ENCODE assay signal across 10 cellular contexts in the genomic region with DNA sequence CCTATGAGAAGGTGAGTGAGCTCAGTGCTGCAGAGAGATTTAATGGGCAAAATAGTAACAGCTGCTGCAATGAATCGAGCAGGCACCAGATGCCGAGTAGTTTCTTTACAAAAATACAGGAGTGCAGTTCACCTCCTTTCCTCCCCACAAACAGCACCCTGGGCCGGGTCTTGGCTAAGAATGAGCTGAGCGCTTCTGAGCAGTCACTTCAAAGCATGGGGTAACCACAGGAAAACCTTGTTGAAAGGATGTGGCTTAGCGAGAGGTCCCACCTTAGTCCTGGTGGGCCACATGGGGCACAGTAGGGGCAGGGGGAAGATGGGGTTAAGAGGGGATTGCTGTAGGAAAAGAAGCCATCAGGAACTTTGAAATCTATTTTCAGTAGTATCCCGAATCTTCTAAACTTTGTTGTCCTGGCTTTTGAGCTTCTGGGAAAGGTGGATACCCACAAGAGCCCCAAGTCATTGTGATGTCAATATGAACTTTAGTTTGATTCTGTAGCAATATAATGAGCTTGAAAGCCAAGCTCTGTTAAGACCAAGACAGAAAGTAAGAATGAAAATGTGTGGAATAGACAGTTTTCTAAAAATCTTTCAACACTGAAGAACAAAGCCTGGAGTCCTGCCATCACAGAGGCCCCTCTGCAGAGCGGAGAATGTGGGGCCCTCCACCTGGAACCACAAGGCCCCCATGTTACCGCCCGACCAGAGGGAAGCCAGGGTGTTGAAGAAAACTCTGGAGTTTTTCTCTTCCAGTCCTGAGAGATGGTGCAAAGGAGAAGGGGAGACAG.
DNase-seq lines count a peak whose midpoint lies in the region; ATAC-seq, FAIRE-seq and TF ChIP-seq lines count a peak whose summit lies in the region.
"Had no signal": no experiment of that assay in that cellular context is flagged by ENCODE, and none has a peak within 500 bp of the region (broad histone marks: within the 10 kb centered on the region; RNA-seq: fewer than 3 reads in every experiment).

No MANE protein-coding gene starts in this region.

- TF ChIP-seq CTCF in GM12878 (IDR thresholded peaks at IDR 0.05 in 2 of 3, conservative IDR thresholded peaks at IDR 0.05 in 1 of 3; ENCODE audit: control insufficient read depth in 2 of 3, extremely low read depth in 1 of 3, insufficient read depth in 1 of 3, low read depth in 3 of 3, low read length in 3 of 3) (no peak), GM13977 (IDR thresholded peaks at IDR 0.05; ENCODE audit: extremely low read depth, insufficient read depth, missing control alignments) (no peak)

- no peak overlapping the region for H3K4me2 ChIP-seq in GM12878 (ENCODE audit: control insufficient read depth, insufficient read depth)

- TF ChIP-seq EP300 in GM12878 (IDR thresholded peaks at IDR 0.05; ENCODE audit: borderline replicate concordance in 1 of 2, control insufficient read depth in 1 of 2, low read depth in 2 of 2, low read length in 2 of 2) = no peak

- no peak overlapping the region for H3K27ac ChIP-seq in GM12878 (ENCODE audit: control insufficient read depth, insufficient read depth)

- H3K4me3 ChIP-seq in GM12878 = no peak overlapping the region

- TF ChIP-seq RAD21 in GM12878 (IDR thresholded peaks at IDR 0.05; ENCODE audit: insufficient read depth, low read depth, low read length) = no peak

- H3K27me3 ChIP-seq in GM12878 (replicated peaks in 1 of 2; ENCODE audit: control insufficient read depth in 2 of 2, insufficient read depth in 2 of 2, low read length in 1 of 2) = no peaks in the 10 kb centered on the region

- CTCF ChIA-PET in GM12878 (lab: Yijun Ruan, JAX) (interaction anchor here (1.8 kb wide), 1 partner anchor 11 kb away, joined by 9 read pairs; no protein-coding TSS in a partner anchor), HEK293T (lab: Yijun Ruan, JAX) (interaction anchor here (0.8 to 1.2 kb wide), 2 partner anchors 12 to 322 kb away, joined by 3 read pairs; no protein-coding TSS in a partner anchor)

- no peak for ATAC-seq in GM12878
- ATAC-seq in GM18502 (IDR thresholded peaks at IDR 0.05; ENCODE audit: poor library complexity, unreplicated experiment) = no peak
- ATAC-seq: Right ventricle myocardium inferior had no signal

- H3K9me3 ChIP-seq in GM12878 (replicated peaks; ENCODE audit: control insufficient read depth, insufficient read depth, low read length) = no peaks in the 10 kb centered on the region

- TF ChIP-seq POLR2A in GM12878 (IDR thresholded peaks at IDR 0.05; ENCODE audit: low read depth, low read length) = no peak

- in situ Hi-C loops in GM12878 (cut with MboI) (no loop called here), GM13977 (cut with MboI; ENCODE audit: low pct_unique_long_range_greater_than_20kb, low sequenced_read_pairs, unreplicated experiment) (no loop called here)

- H3K9ac ChIP-seq in GM12878 (ENCODE audit: control insufficient read depth, insufficient read depth, low read length) = no peak overlapping the region

- SMC1A ChIA-PET in GM12878 (lab: Charles Lee; ENCODE audit: uncharacterized antibody, unreplicated experiment) = interaction anchor here (1.1 kb wide), 1 partner anchor 12 kb away, joined by 3 read pairs; no protein-coding TSS in a partner anchor

- peak; percentile 58 for DNase-seq in NCI-H2171 treated with DMSO at 0.1 percent for 48 hours (lab: John Stamatoyannopoulos, UW)
- peak in 2 of 3 experiments; percentile 25 to 40 for DNase-seq in activated CD8-positive, alpha-beta memory T cell treated with anti-CD3 and anti-CD28 coated beads for 48 hours (ENCODE audit: low read depth in 2 of 3, low spot score in 2 of 3)
- DNase-seq in GM12878 (ENCODE audit: low read depth, low spot score) = no peak
- DNase-seq in stimulated activated CD8-positive, alpha-beta memory T cell treated with anti-CD3 and anti-CD28 coated beads, Interleukin-4, amount 100 ng/mL, for 24 hours (ENCODE audit: low read depth) = peak; percentile 34
- no peak for DNase-seq in GM13977 (ENCODE audit: low spot score)
- DNase-seq in nucleus accumbens (lab: John Stamatoyannopoulos, UW) = no peak
- DNase-seq in HEK293T (ENCODE audit: extremely low spot score) = no peak

- WGBS in GM12878 (ENCODE audit: insufficient coverage, insufficient replicate concordance, low lambda C conversion rate, missing lambda C conversion rate) = 32% methylated on average over 9 of the region's 9 CpGs

- H2AFZ ChIP-seq in GM12878 (ENCODE audit: control insufficient read depth, low read depth, low read length) = no peak overlapping the region

- RAD21 ChIA-PET in GM12878 (lab: Charles Lee; ENCODE audit: unreplicated experiment) = interaction anchor here (1.3 kb wide), 1 partner anchor 12 kb away, joined by 4 read pairs; no protein-coding TSS in a partner anchor

- H3K4me1 ChIP-seq in GM12878 (ENCODE audit: control insufficient read depth, insufficient read depth, low read length) = peaks cover 9% of the 10 kb centered on the region; the same call in 1 of the 2 replicates

- BruUV-seq in GM12878 (replicated peaks; lab: Mats Ljungman, UMichigan) = no TSS peak

- intact Hi-C loops in GM12878 (cut with micrococcal nuclease; ENCODE audit: unreplicated experiment) = no loop called here

- no peaks in the 10 kb centered on the region for H4K20me1 ChIP-seq in GM12878 (ENCODE audit: control insufficient read depth, insufficient read depth)

- H3K36me3 ChIP-seq in GM12878 (ENCODE audit: control insufficient read depth in 2 of 2, insufficient read depth in 2 of 2, low read length in 1 of 2) = no peaks in the 10 kb centered on the region

- no peaks in the 10 kb centered on the region for H3K79me2 ChIP-seq in GM12878 (ENCODE audit: control insufficient read depth, insufficient read depth, low read length)

- no peak for FAIRE-seq in GM12878 (lab: Jason Lieb, UNC)
- FAIRE-seq: endothelial cell of umbilical vein had no signal

- POLR2A ChIA-PET in GM12878 (lab: Charles Lee) = no interaction called here
- POLR2A ChIA-PET in HEK293T (lab: Yijun Ruan, JAX) = no interaction called here

TF ChIP-seq in GM12878, 131 proteins besides CTCF, POLR2A, EP300 and RAD21:
- peak; percentile 74 for TF ChIP-seq RUNX3 (IDR thresholded peaks at IDR 0.05; ENCODE audit: low read length)
- no peak for TF ChIP-seq CBX5 (IDR thresholded peaks at IDR 0.05; ENCODE audit: low read depth)
- no peak for TF ChIP-seq NFXL1 (IDR thresholded peaks at IDR 0.05; ENCODE audit: borderline replicate concordance)
- TF ChIP-seq NRF1 (conservative IDR thresholded peaks at IDR 0.05; ENCODE audit: low read depth, low read length) = no peak
TF ChIP-seq in GM12878: peak in this region for 1.

TF ChIP-seq in HEK293T, 16 proteins besides CTCF, POLR2A, EP300 and RAD21:
- no peak for TF ChIP-seq ZNF384 (IDR thresholded peaks at IDR 0.05)
- TF ChIP-seq, protein P1, sequence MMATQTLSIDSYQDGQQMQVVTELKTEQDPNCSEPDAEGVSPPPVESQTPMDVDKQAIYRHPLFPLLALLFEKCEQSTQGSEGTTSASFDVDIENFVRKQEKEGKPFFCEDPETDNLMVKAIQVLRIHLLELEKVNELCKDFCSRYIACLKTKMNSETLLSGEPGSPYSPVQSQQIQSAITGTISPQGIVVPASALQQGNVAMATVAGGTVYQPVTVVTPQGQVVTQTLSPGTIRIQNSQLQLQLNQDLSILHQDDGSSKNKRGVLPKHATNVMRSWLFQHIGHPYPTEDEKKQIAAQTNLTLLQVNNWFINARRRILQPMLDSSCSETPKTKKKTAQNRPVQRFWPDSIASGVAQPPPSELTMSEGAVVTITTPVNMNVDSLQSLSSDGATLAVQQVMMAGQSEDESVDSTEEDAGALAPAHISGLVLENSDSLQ (IDR thresholded peaks at IDR 0.05) = no peak
- no peak for TF ChIP-seq HDGF (IDR thresholded peaks at IDR 0.05; ENCODE audit: borderline replicate concordance)

Comparison
In these comparisons a context has a peak if more than half of its experiments do, and no peak if none do; other contexts are left out.
1. DNase-seq: peak in NCI-H2171 treated with DMSO at 0.1 percent for 48 hours (single experiment), activated CD8-positive, alpha-beta memory T cell treated with anti-CD3 and anti-CD28 coated beads for 48 hours (2 of 3) and stimulated activated CD8-positive, alpha-beta memory T cell treated with anti-CD3 and anti-CD28 coated beads, Interleukin-4, amount 100 ng/mL, for 24 hours (single experiment); none in GM12878 (single experiment), GM13977 (single experiment), nucleus accumbens (0 of 56) and HEK293T (single experiment).